Comparison of ENCODE assay signal across 9 cellular contexts in genomic region chr20:3160418-3160817, GRCh38. TPM values are rescaled to one million over a fixed set of nuclear protein-coding genes. Genes with fewer than 3 reads are reported as not detected.
A peak's percentile ranks its signal among the peaks of the same experiment; 100 is the strongest.
DNase-seq lines count a peak whose midpoint lies in the region; ATAC-seq and TF ChIP-seq lines count a peak whose summit lies in the region.
"Had no signal": no experiment of that assay in that cellular context is flagged by ENCODE, and none has a peak within 500 bp of the region (broad histone marks: within the 10 kb centered on the region; RNA-seq: fewer than 3 reads in every experiment).

No MANE protein-coding gene starts in this region.

- CTCF ChIA-PET in RWPE1 (lab: Yijun Ruan, JAX), result interaction anchor here (0.9 kb wide), 1 partner anchor 11 kb away, joined by 8 read pairs; no protein-coding TSS in a partner anchor

- H3K27me3 ChIP-seq in body of pancreas, result no peaks in the 10 kb centered on the region

- POLR2A ChIA-PET in RWPE1 (lab: Yijun Ruan, JAX; ENCODE audit: low non-redundant PET), result no interaction called here

- peak overlapping the region; percentile 65 for H3K4me3 ChIP-seq in epithelial cell of proximal tubule (ENCODE audit: low read depth, low read length)
- H3K4me3 ChIP-seq in body of pancreas, result no peak overlapping the region
- H3K4me3 ChIP-seq: lung had no signal

- H3K4me1 Mint-ChIP-seq in activated T-cell treated with anti-CD3 and anti-CD28 coated beads, Interleukin-2, amount 50 U/mL, for 24 hours (ENCODE audit: low read depth), result peaks cover 36% of the 10 kb centered on the region
- H3K4me1 Mint-ChIP-seq in stimulated activated effector memory CD8-positive, alpha-beta T cell treated with anti-CD3 and anti-CD28 coated beads, Interleukin-12 subunit alpha, Interleukin-12 subunit beta, amount 100 ng/mL, for 72 hours, result peaks cover 35% of the 10 kb centered on the region

- intact Hi-C loops in body of pancreas (cut with DNase I), result no loop called here

- H3K27ac ChIP-seq in RWPE1, result peak overlapping the region; percentile 77
- H3K27ac ChIP-seq in body of pancreas, result peak overlapping the region in 1 of 4 donors; percentile 84

- H3K9me3 Mint-ChIP-seq in activated T-cell treated with anti-CD3 and anti-CD28 coated beads, Interleukin-2, amount 50 U/mL, for 24 hours, result no peaks in the 10 kb centered on the region
- H3K9me3 Mint-ChIP-seq in stimulated activated effector memory CD8-positive, alpha-beta T cell treated with anti-CD3 and anti-CD28 coated beads, Interleukin-12 subunit alpha, Interleukin-12 subunit beta, amount 100 ng/mL, for 72 hours, result no peaks in the 10 kb centered on the region

- H3K36me3 ChIP-seq in body of pancreas (replicated peaks in 1 of 2; ENCODE audit: insufficient read depth in 1 of 2, low read depth in 2 of 2), result no peaks in the 10 kb centered on the region

- no peak for TF ChIP-seq CTCF in RWPE1 (conservative IDR thresholded peaks at IDR 0.05; ENCODE audit: low read depth)
- TF ChIP-seq CTCF in epithelial cell of proximal tubule (conservative IDR thresholded peaks at IDR 0.05; ENCODE audit: low read depth, low read length), result no peak
- no peak for TF ChIP-seq CTCF in body of pancreas (IDR thresholded peaks at IDR 0.05)

- no peaks in the 10 kb centered on the region for H3K27me3 Mint-ChIP-seq in activated T-cell treated with anti-CD3 and anti-CD28 coated beads, Interleukin-2, amount 50 U/mL, for 24 hours

- H3K36me3 Mint-ChIP-seq in activated T-cell treated with anti-CD3 and anti-CD28 coated beads, Interleukin-2, amount 50 U/mL, for 24 hours (ENCODE audit: low read depth), result peaks cover 34% of the 10 kb centered on the region
- H3K36me3 Mint-ChIP-seq in stimulated activated effector memory CD8-positive, alpha-beta T cell treated with anti-CD3 and anti-CD28 coated beads, Interleukin-12 subunit alpha, Interleukin-12 subunit beta, amount 100 ng/mL, for 72 hours, result peaks cover 38% of the 10 kb centered on the region

- peaks cover 40% of the 10 kb centered on the region for H3K4me1 ChIP-seq in body of pancreas

- no peak for DNase-seq in activated T-cell treated with anti-CD3 and anti-CD28 coated beads, Interleukin-2, amount 50 U/mL, for 24 hours
- DNase-seq in activated T-cell treated with anti-CD3 and anti-CD28 coated beads, Interleukin-2, amount 50 U/mL, for 48 hours, result no peak
- no peak for DNase-seq in RWPE1 (ENCODE audit: low spot score)
- no peak for DNase-seq in epithelial cell of proximal tubule (ENCODE audit: low read depth)
- no peak for DNase-seq in stimulated activated effector memory CD8-positive, alpha-beta T cell treated with anti-CD3 and anti-CD28 coated beads, Interleukin-12 subunit alpha, Interleukin-12 subunit beta, amount 100 ng/mL, for 72 hours (ENCODE audit: low spot score in 2 of 2)
- DNase-seq in COLO668 (lab: John Stamatoyannopoulos, UW; ENCODE audit: unreplicated experiment), result no peak
- DNase-seq in body of pancreas, result no peak
- DNase-seq in GM19238 (ENCODE audit: insufficient read length, low spot score), result no peak

- no peaks in the 10 kb centered on the region for H3K9me3 ChIP-seq in body of pancreas

- 86 to 87% methylated on average over 6 of the region's 6 CpGs for WGBS in body of pancreas, 2 donors

- no peak for ATAC-seq in stimulated activated effector memory CD8-positive, alpha-beta T cell treated with anti-CD3 and anti-CD28 coated beads, Interleukin-12 subunit alpha, Interleukin-12 subunit beta, amount 100 ng/mL, for 72 hours
- ATAC-seq in body of pancreas, result no peak

- TF ChIP-seq POLR2A in body of pancreas (IDR thresholded peaks at IDR 0.05), result no peak

- peak overlapping the region; percentile 98 for H3K27ac Mint-ChIP-seq in activated T-cell treated with anti-CD3 and anti-CD28 coated beads, Interleukin-2, amount 50 U/mL, for 24 hours
- H3K27ac Mint-ChIP-seq in stimulated activated effector memory CD8-positive, alpha-beta T cell treated with anti-CD3 and anti-CD28 coated beads, Interleukin-12 subunit alpha, Interleukin-12 subunit beta, amount 100 ng/mL, for 72 hours, result peak overlapping the region; percentile 96

- peak overlapping the region; percentile 93 for H3K4me3 Mint-ChIP-seq in activated T-cell treated with anti-CD3 and anti-CD28 coated beads, Interleukin-2, amount 50 U/mL, for 24 hours
- peak overlapping the region; percentile 89 for H3K4me3 Mint-ChIP-seq in stimulated activated effector memory CD8-positive, alpha-beta T cell treated with anti-CD3 and anti-CD28 coated beads, Interleukin-12 subunit alpha, Interleukin-12 subunit beta, amount 100 ng/mL, for 72 hours

RNA-seq across cellular contexts. Expression of gene FASTKD5, which starts 0.8 kb away (rescaled TPM):
- total RNA-seq in epithelial cell of proximal tubule, result 15.3 and 21.8 TPM in 2 replicates
- 1 to 10 TPM; 7.0 to 7.3 TPM for total RNA-seq in body of pancreas

RNA-seq across cellular contexts. Expression of gene UBOX5, which starts 0.8 kb away (rescaled TPM):
- total RNA-seq in epithelial cell of proximal tubule (3.6 and 4.3 TPM in 2 replicates), body of pancreas (1 to 10 TPM; 3.9 to 4.9 TPM)

RNA-seq across cellular contexts. Expression of gene LZTS3, which starts 12.9 kb away (rescaled TPM):
- total RNA-seq in epithelial cell of proximal tubule, result 3.1 and 15.8 TPM in 2 replicates
- total RNA-seq in body of pancreas, result 10 to 100 TPM; 38.4 to 72.2 TPM

RNA-seq across cellular contexts. Expression of gene DDRGK1, which starts 44.1 kb away (rescaled TPM):
- total RNA-seq in epithelial cell of proximal tubule (63.5 and 80.7 TPM in 2 replicates), body of pancreas (10 to 100 TPM; 64.3 to 82.8 TPM)

RNA-seq across cellular contexts. Expression of gene ITPA, which starts 48.9 kb away (rescaled TPM):
- total RNA-seq in epithelial cell of proximal tubule (68.3 and 106 TPM in 2 replicates), body of pancreas (10 to 100 TPM; 31.4 to 36.3 TPM)
